In the genomic region with DNA sequence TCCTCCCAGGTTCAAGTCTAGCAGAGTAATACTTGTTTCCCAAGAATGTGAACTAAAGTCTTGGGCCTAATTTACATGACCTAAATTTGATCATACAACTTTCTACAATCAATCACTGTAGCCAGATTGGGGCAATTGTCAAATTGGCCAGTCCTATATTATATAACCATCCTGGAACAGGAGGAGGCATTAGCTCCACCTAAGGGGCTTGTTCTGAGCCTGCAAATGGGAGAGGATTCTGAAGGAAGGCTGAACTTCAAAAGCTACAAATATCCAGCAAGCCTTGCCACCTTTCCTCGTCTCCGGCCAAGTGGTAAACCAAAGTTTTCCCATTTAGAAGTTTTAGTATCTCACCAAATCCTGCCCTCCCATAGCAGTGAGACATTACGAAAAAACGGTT, we compare ENCODE assay signal across 17 cellular contexts.
DNase-seq lines count a peak whose midpoint lies in the region; ATAC-seq and TF ChIP-seq lines count a peak whose summit lies in the region.
"Had no signal": no experiment of that assay in that cellular context is flagged by ENCODE, and none has a peak within 500 bp of the region (broad histone marks: within the 10 kb centered on the region; RNA-seq: fewer than 3 reads in every experiment).

No MANE protein-coding gene starts in this region.

- no peaks in the 10 kb centered on the region for H3K9me2 ChIP-seq in hepatocyte (replicated peaks; ENCODE audit: insufficient read depth)

- H3K27ac ChIP-seq in A673 (ENCODE audit: low read depth, low read length, poor library complexity, severe bottlenecking) = no peak overlapping the region
- no peak overlapping the region for H3K27ac ChIP-seq in RWPE2 (ENCODE audit: poor library complexity, severe bottlenecking)
- H3K27ac ChIP-seq in hepatocyte = no peak overlapping the region
- no peak overlapping the region for H3K27ac ChIP-seq in coronary artery
- H3K27ac ChIP-seq: tibial nerve had no signal

- H3K79me2 ChIP-seq in hepatocyte = no peaks in the 10 kb centered on the region

- WGBS in hepatocyte (ENCODE audit: low lambda C conversion rate, missing lambda C conversion rate) = 91% methylated on average over 4 of the region's 4 CpGs

- intact Hi-C loops in A673 (cut with micrococcal nuclease; ENCODE audit: unreplicated experiment) = loop anchor here (5.0 kb wide), 1 partner anchor 126 kb away; no protein-coding TSS in a partner anchor

- CTCF ChIA-PET in A673 (lab: Charles Lee) = no interaction called here

- peak; percentile 49 for TF ChIP-seq CTCF in A673 (conservative IDR thresholded peaks at IDR 0.05; ENCODE audit: low read depth, low read length)
- TF ChIP-seq CTCF in GM12875 (IDR thresholded peaks at IDR 0.05; ENCODE audit: borderline replicate concordance, insufficient read depth, low read depth, low read length) = 0 out of 2 replicates have a peak, but pooled peaks have one; percentile 3
- peak; percentile 41 for TF ChIP-seq CTCF in RWPE2 (IDR thresholded peaks at IDR 0.05; ENCODE audit: poor library complexity, severe bottlenecking)
- peak; percentile 17 for TF ChIP-seq CTCF in hepatocyte (IDR thresholded peaks at IDR 0.05; ENCODE audit: poor library complexity)
- TF ChIP-seq CTCF in coronary artery (IDR thresholded peaks at IDR 0.05) = no peak

- H2AFZ ChIP-seq in hepatocyte = no peak overlapping the region

- no peaks in the 10 kb centered on the region for H3K27me3 ChIP-seq in A673 (replicated peaks; ENCODE audit: insufficient read depth, low read depth, low read length, poor library complexity)
- H3K27me3 ChIP-seq in RWPE2 (ENCODE audit: insufficient read depth, poor library complexity, severe bottlenecking) = no peaks in the 10 kb centered on the region
- no peaks in the 10 kb centered on the region for H3K27me3 ChIP-seq in hepatocyte
- H3K27me3 ChIP-seq: tibial nerve had no signal

- no TSS peak for BruUV-seq in A673 (replicated peaks; lab: Mats Ljungman, UMichigan)

- H4K20me1 ChIP-seq in hepatocyte (ENCODE audit: insufficient read depth, poor library complexity, severe bottlenecking) = no peaks in the 10 kb centered on the region

- POLR2A ChIA-PET in A673 (lab: Charles Lee; ENCODE audit: low non-redundant PET) = no interaction called here

- H3K4me1 ChIP-seq in A673 (ENCODE audit: insufficient read depth, low read length, poor library complexity, severe bottlenecking) (peaks cover 5% of the 10 kb centered on the region), RWPE2 (ENCODE audit: insufficient read depth, poor library complexity, severe bottlenecking) (peaks cover 14% of the 10 kb centered on the region), hepatocyte (ENCODE audit: insufficient read depth) (no peaks in the 10 kb centered on the region)
- H3K4me1 ChIP-seq: tibial nerve had no signal

- H3K4me2 ChIP-seq in hepatocyte = no peak overlapping the region

- DNase-seq in A673 (ENCODE audit: low spot score) (peak; percentile 23), RWPE2 (ENCODE audit: low spot score) (no peak), hepatocyte (ENCODE audit: low spot score) (no peak), coronary artery (ENCODE audit: low spot score) (no peak)
- DNase-seq: activated CD4-positive, alpha-beta T cell treated with anti-CD3 and anti-CD28 coated beads, Interleukin-2, amount 50 U/mL, for 1 hour; anterior cingulate cortex; effector CD4-positive, alpha-beta T cell; EL; islet precursor cell; NCI-H2227 treated with DMSO at 0.1 percent for 48 hours; retina had no signal

- H3K9me3 ChIP-seq in A673 (ENCODE audit: low read depth, low read length, poor library complexity, severe bottlenecking) (no peaks in the 10 kb centered on the region), RWPE2 (ENCODE audit: severe bottlenecking) (no peaks in the 10 kb centered on the region), hepatocyte (ENCODE audit: low read depth) (no peaks in the 10 kb centered on the region)
- H3K9me3 ChIP-seq: tibial nerve had no signal

- H3K36me3 ChIP-seq in A673 (ENCODE audit: insufficient read depth, low read length, poor library complexity, severe bottlenecking) (no peaks in the 10 kb centered on the region), RWPE2 (ENCODE audit: low read depth) (no peaks in the 10 kb centered on the region), hepatocyte (replicated peaks; ENCODE audit: insufficient read depth, low read depth) (no peaks in the 10 kb centered on the region)
- H3K36me3 ChIP-seq: tibial nerve had no signal

- ATAC-seq in RWPE2 (ENCODE audit: low read depth) (no peak), HG03565 (IDR thresholded peaks at IDR 0.05; ENCODE audit: unreplicated experiment) (no peak), HG03432 (IDR thresholded peaks at IDR 0.05; ENCODE audit: unreplicated experiment) (no peak), GM18511 (IDR thresholded peaks at IDR 0.05; ENCODE audit: unreplicated experiment) (no peak)
- ATAC-seq: activated T-helper 17 cell treated with anti-CD3 and anti-CD28 coated beads, Interleukin-2, amount 50 U/mL, for 72 hours had no signal

- no peak overlapping the region for H3K4me3 ChIP-seq in A673 (ENCODE audit: low read depth, low read length, poor library complexity, severe bottlenecking)
- H3K4me3 ChIP-seq in GM12875 (ENCODE audit: low read depth, low read length) = no peak overlapping the region
- H3K4me3 ChIP-seq in RWPE2 (ENCODE audit: severe bottlenecking) = no peak overlapping the region
- H3K4me3 ChIP-seq in hepatocyte = no peak overlapping the region
- H3K4me3 ChIP-seq in coronary artery = no peak overlapping the region
- H3K4me3 ChIP-seq: tibial nerve had no signal
